Comparison of ENCODE assay signal across 16 cellular contexts in genomic region chr3:158111861-158112260, GRCh38. TPM values are rescaled to one million over a fixed set of nuclear protein-coding genes. Genes with fewer than 3 reads are reported as not detected.
DNase-seq lines count a peak whose midpoint lies in the region; ATAC-seq and TF ChIP-seq lines count a peak whose summit lies in the region.
"Had no signal": no experiment of that assay in that cellular context is flagged by ENCODE, and none has a peak within 500 bp of the region (broad histone marks: within the 10 kb centered on the region; RNA-seq: fewer than 3 reads in every experiment).

No MANE protein-coding gene starts in this region.

- H3K9me3 Mint-ChIP-seq in Calu3 (ENCODE audit: low read depth, unreplicated experiment): peaks cover 4% of the 10 kb centered on the region

- no peak for TF ChIP-seq POLR2A in prostate gland (IDR thresholded peaks at IDR 0.05)

- peak overlapping the region; percentile 83 for H3K4me3 Mint-ChIP-seq in Calu3 (ENCODE audit: low read depth, unreplicated experiment)

- 45% methylated on average over 2 of the region's 2 CpGs for WGBS in prostate gland

- intact Hi-C loops in Calu3 (cut with micrococcal nuclease; ENCODE audit: unreplicated experiment) (loop anchor here (5.0 kb wide), 1 partner anchor 495 kb away; no protein-coding TSS in a partner anchor), ascending aorta (cut with DNase I) (loop anchor here (2.0 to 5.0 kb wide), 3 partner anchors 17 to 530 kb away; partner anchors contain the start of gene GFM1), prostate gland (cut with DNase I) (no loop called here)

- H3K4me1 ChIP-seq in ascending aorta (peaks cover 0 to 8% of the 10 kb centered on the region in 2 donors), prostate gland (replicated peaks) (no peaks in the 10 kb centered on the region)

- ATAC-seq in esophagus mucosa (peak; percentile 29), HG03571 (IDR thresholded peaks at IDR 0.05; ENCODE audit: unreplicated experiment) (no peak)

- no peak overlapping the region for H3K4me3 ChIP-seq in ascending aorta
- no peak overlapping the region for H3K4me3 ChIP-seq in prostate gland

- H3K27ac ChIP-seq in ascending aorta (no peak overlapping the region), prostate gland (no peak overlapping the region)
- H3K27ac ChIP-seq: transverse colon had no signal

- no peak for TF ChIP-seq CTCF in Calu3 (IDR thresholded peaks at IDR 0.05; ENCODE audit: unreplicated experiment)
- no peak for TF ChIP-seq CTCF in ascending aorta (IDR thresholded peaks at IDR 0.05)
- no peak for TF ChIP-seq CTCF in prostate gland (IDR thresholded peaks at IDR 0.05)

- BruUV-seq in Calu3 (replicated peaks; lab: Mats Ljungman, UMichigan): no TSS peak

- H3K27me3 Mint-ChIP-seq in Calu3 (ENCODE audit: unreplicated experiment): peaks cover 6% of the 10 kb centered on the region

- no peaks in the 10 kb centered on the region for H3K27me3 ChIP-seq in ascending aorta
- peaks cover 11% of the 10 kb centered on the region for H3K27me3 ChIP-seq in prostate gland (replicated peaks; ENCODE audit: insufficient read depth)

- H3K36me3 Mint-ChIP-seq in Calu3 (ENCODE audit: insufficient read depth, unreplicated experiment): peaks cover 27% of the 10 kb centered on the region

- peaks cover 26% of the 10 kb centered on the region for H3K4me1 Mint-ChIP-seq in Calu3 (ENCODE audit: low read depth, unreplicated experiment)

- no peaks in the 10 kb centered on the region for H3K9me3 ChIP-seq in ascending aorta
- no peaks in the 10 kb centered on the region for H3K9me3 ChIP-seq in prostate gland
- H3K9me3 ChIP-seq: transverse colon had no signal

- no peaks in the 10 kb centered on the region for H3K36me3 ChIP-seq in ascending aorta
- H3K36me3 ChIP-seq in prostate gland: no peaks in the 10 kb centered on the region
- H3K36me3 ChIP-seq: transverse colon had no signal

- peak; percentile 4 for DNase-seq in SKM-1 (lab: John Stamatoyannopoulos, UW; ENCODE audit: unreplicated experiment)
- DNase-seq in SKM-1 treated with dmso at 0.1 percent for 144 hours (lab: John Stamatoyannopoulos, UW; ENCODE audit: unreplicated experiment): no peak
- peak; percentile 34 for DNase-seq in Calu3
- peak; percentile 14 for DNase-seq in NOMO-1 treated with dmso at 0.1 percent for 144 hours (lab: John Stamatoyannopoulos, UW; ENCODE audit: unreplicated experiment)
- DNase-seq in ascending aorta (ENCODE audit: low spot score in 2 of 2): no peak
- DNase-seq in prostate gland (ENCODE audit: low spot score): no peak
- DNase-seq: activated CD4-positive, alpha-beta T cell treated with anti-CD3 and anti-CD28 coated beads, Interleukin-2, amount 50 U/mL, for 4 hours; cerebellar nuclear complex; DMS79 treated with DMSO at 0.1 percent for 48 hours; NCI-H1930; transverse colon had no signal

- CTCF ChIA-PET in Calu3 (lab: Charles Lee): interaction anchor here (1.2 kb wide), 1 partner anchor 246 kb away, joined by 3 read pairs; no protein-coding TSS in a partner anchor

- H3K27ac Mint-ChIP-seq in Calu3 (ENCODE audit: unreplicated experiment): peak overlapping the region; percentile 46
- H3K27ac Mint-ChIP-seq: mesothelial cell of epicardium had no signal

RNA-seq across cellular contexts. Expression of gene RSRC1, which starts 2.0 kb away (rescaled TPM):
- total RNA-seq in Calu3 (2022): 81.3 and 82.1 TPM in 2 replicates
- 16.9 TPM for total RNA-seq in esophagus mucosa
- total RNA-seq in ascending aorta: 28.0 TPM
- total RNA-seq in prostate gland: 10 to 100 TPM; 36.5 to 50.7 TPM

RNA-seq across cellular contexts. Expression of gene SHOX2, which starts 5.6 kb away (rescaled TPM):
- total RNA-seq in Calu3 (2022) (11.8 and 14.7 TPM in 2 replicates), esophagus mucosa (not detected), ascending aorta (not detected), prostate gland (1 to 10 TPM in 1 of 2 donors, not detected in 1; 2.0 TPM)
- total RNA-seq: endothelial cell of umbilical vein; T-helper 2 cell treated with Interferon-gamma antibody and Interleukin-4, amounts not matched to agents 100 ng/mL and 5 ng/mL, for 36 hours had no signal

Comparison
In these comparisons a context has a peak if more than half of its experiments do, and no peak if none do; other contexts are left out.
1. DNase-seq: peak in SKM-1 (single experiment), Calu3 (single experiment) and NOMO-1 treated with dmso at 0.1 percent for 144 hours (single experiment); none in SKM-1 treated with dmso at 0.1 percent for 144 hours (single experiment), ascending aorta (0 of 2) and prostate gland (single experiment).